21 cellular contexts compared by ENCODE assay signal in genomic region chr3:63295806-63296205, GRCh38. TPM values are rescaled to one million over a fixed set of nuclear protein-coding genes. Genes with fewer than 3 reads are reported as not detected.
"Had no signal": no experiment of that assay in that cellular context is flagged by ENCODE, and none has a peak within 500 bp of the region (broad histone marks: within the 10 kb centered on the region; RNA-seq: fewer than 3 reads in every experiment).

No MANE protein-coding gene starts in this region.

- H3K9me3 ChIP-seq: Peyer's patch had no signal

- H3K4me1 ChIP-seq: Peyer's patch had no signal

- H3K36me3 ChIP-seq: Peyer's patch had no signal

- H3K4me3 ChIP-seq: K562, Peyer's patch had no signal

- H3K4me1 Mint-ChIP-seq: activated naive CD4-positive, alpha-beta T cell treated with anti-CD3 and anti-CD28 coated beads, Interleukin-2, amount 10 ng/mL, durations not matched to agents 7 days and 5 days; activated naive CD8-positive, alpha-beta T cell treated with anti-CD3 and anti-CD28 coated beads for 36 hours had no signal

- ATAC-seq: activated CD8-positive, alpha-beta T cell treated with anti-CD3 and anti-CD28 coated beads for 36 hours; activated T-cell treated with anti-CD3 and anti-CD28 coated beads, Interleukin-2, amount 50 U/mL, for 72 hours; K562 had no signal

- H3K27ac ChIP-seq: Peyer's patch had no signal

- H3K27me3 ChIP-seq: Peyer's patch had no signal

- DNase-seq: activated CD4-positive, alpha-beta T cell treated with anti-CD3 and anti-CD28 coated beads, Interleukin-2, amount 50 U/mL, for 1 hour; activated CD4-positive, CD25-positive, alpha-beta regulatory T cell; activated CD8-positive, alpha-beta memory T cell treated with anti-CD3 and anti-CD28 coated beads, Interleukin-2, amount 50 U/mL, for 4 hours; activated CD8-positive, alpha-beta T cell treated with anti-CD3 and anti-CD28 coated beads for 36 hours; activated gamma-delta T cell treated with Interleukin-2 at 50 U/mL for 16 hours; activated naive CD4-positive, alpha-beta T cell treated with anti-CD3 and anti-CD28 coated beads, Interleukin-2, amount 10 ng/mL, durations not matched to agents 7 days and 5 days; activated naive CD8-positive, alpha-beta T cell treated with anti-CD3 and anti-CD28 coated beads for 36 hours; activated T-cell treated with anti-CD3 and anti-CD28 coated beads, Interleukin-2, amount 50 U/mL, for 72 hours; Karpas-422; NCI-H1105 treated with DMSO at 0.1 percent for 48 hours; NCI-H1436 treated with DMSO at 0.1 percent for 48 hours; NCI-H187; NCI-H2081; NCI-H510A treated with DMSO at 0.1 percent for 48 hours; Peyer's patch; SHP77 treated with DMSO at 0.1 percent for 48 hours had no signal

- H3K9me3 Mint-ChIP-seq: activated CD8-positive, alpha-beta T cell treated with anti-CD3 and anti-CD28 coated beads for 36 hours; activated naive CD4-positive, alpha-beta T cell treated with anti-CD3 and anti-CD28 coated beads, Interleukin-2, amount 10 ng/mL, durations not matched to agents 7 days and 5 days; activated T-helper 2 cell treated with anti-CD3 and anti-CD28 coated beads, Interferon-gamma antibody, Interleukin-2, Interleukin-4, amounts not matched to agents 10 μg/mL and 5 μg/mL and 100 μg/mL, durations not matched to agents 14 hours and 24 hours and 36 hours; T-helper 1 cell treated with Interleukin-12 subunit alpha and Interleukin-12 subunit beta and Interleukin-4 antibody, amounts not matched to agents 30 μg/mL and 1 μg/mL, for 36 hours had no signal

- H3K36me3 Mint-ChIP-seq: activated naive CD4-positive, alpha-beta T cell treated with anti-CD3 and anti-CD28 coated beads, Interleukin-2, amount 10 ng/mL, durations not matched to agents 7 days and 5 days; activated naive CD8-positive, alpha-beta T cell treated with anti-CD3 and anti-CD28 coated beads for 36 hours had no signal

- H3K27ac Mint-ChIP-seq: activated CD8-positive, alpha-beta T cell treated with anti-CD3 and anti-CD28 coated beads for 36 hours; activated naive CD4-positive, alpha-beta T cell treated with anti-CD3 and anti-CD28 coated beads, Interleukin-2, amount 10 ng/mL, durations not matched to agents 7 days and 5 days; activated naive CD8-positive, alpha-beta T cell treated with anti-CD3 and anti-CD28 coated beads for 36 hours; activated T-cell treated with anti-CD3 and anti-CD28 coated beads, Interleukin-2, amount 50 U/mL, for 72 hours; activated T-helper 2 cell treated with anti-CD3 and anti-CD28 coated beads, Interferon-gamma antibody, Interleukin-2, Interleukin-4, amounts not matched to agents 10 μg/mL and 5 μg/mL and 100 μg/mL, durations not matched to agents 14 hours and 24 hours and 36 hours; T-helper 1 cell treated with Interleukin-12 subunit alpha and Interleukin-12 subunit beta and Interleukin-4 antibody, amounts not matched to agents 30 μg/mL and 1 μg/mL, for 36 hours had no signal

- H3K27me3 Mint-ChIP-seq: activated CD8-positive, alpha-beta T cell treated with anti-CD3 and anti-CD28 coated beads for 36 hours; activated naive CD4-positive, alpha-beta T cell treated with anti-CD3 and anti-CD28 coated beads, Interleukin-2, amount 10 ng/mL, durations not matched to agents 7 days and 5 days had no signal

- H3K4me3 Mint-ChIP-seq: activated CD8-positive, alpha-beta T cell treated with anti-CD3 and anti-CD28 coated beads for 36 hours; activated naive CD4-positive, alpha-beta T cell treated with anti-CD3 and anti-CD28 coated beads, Interleukin-2, amount 10 ng/mL, durations not matched to agents 7 days and 5 days; activated naive CD8-positive, alpha-beta T cell treated with anti-CD3 and anti-CD28 coated beads for 36 hours; activated T-cell treated with anti-CD3 and anti-CD28 coated beads, Interleukin-2, amount 50 U/mL, for 72 hours; T-helper 1 cell treated with Interleukin-12 subunit alpha and Interleukin-12 subunit beta and Interleukin-4 antibody, amounts not matched to agents 30 μg/mL and 1 μg/mL, for 36 hours had no signal

RNA-seq across cellular contexts. Expression of gene SYNPR, which starts 17.7 kb away (rescaled TPM):
- total RNA-seq: activated CD8-positive, alpha-beta T cell treated with anti-CD3 and anti-CD28 coated beads for 36 hours; activated naive CD8-positive, alpha-beta T cell treated with anti-CD3 and anti-CD28 coated beads for 36 hours; activated T-cell treated with anti-CD3 and anti-CD28 coated beads, Interleukin-2, amount 50 U/mL, for 72 hours; activated T-helper 2 cell treated with anti-CD3 and anti-CD28 coated beads, Interferon-gamma antibody, Interleukin-2, Interleukin-4, amounts not matched to agents 10 μg/mL and 5 μg/mL and 100 μg/mL, durations not matched to agents 14 hours and 24 hours and 36 hours; K562; Peyer's patch; SK-MEL-5 had no signal
- polyA plus RNA-seq: adipose tissue, K562 had no signal
